In the genomic region with DNA sequence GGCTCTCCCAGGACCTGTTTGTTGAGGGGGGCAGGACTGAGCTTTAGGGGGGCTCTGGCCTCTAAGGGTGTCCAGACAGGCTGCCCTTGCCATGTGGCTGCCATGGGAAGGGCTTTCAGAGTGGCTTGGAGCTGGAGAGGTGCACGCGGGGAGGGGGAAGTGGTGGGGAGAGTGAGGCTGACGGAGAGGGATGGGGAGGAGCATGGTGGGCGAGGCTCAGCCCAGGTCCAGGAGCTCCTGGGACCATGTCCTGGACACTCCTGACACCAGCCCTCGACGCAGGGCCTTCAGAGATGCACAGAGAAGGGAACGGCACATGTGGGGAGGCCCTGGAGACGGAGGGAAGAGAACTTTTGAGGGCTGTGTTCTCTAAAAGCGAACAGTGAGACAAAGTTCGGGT, we compare ENCODE assay signal across 22 cellular contexts. TPM values are rescaled to one million over a fixed set of nuclear protein-coding genes. Genes with fewer than 3 reads are reported as not detected.
DNase-seq lines count a peak whose midpoint lies in the region; ATAC-seq and TF ChIP-seq lines count a peak whose summit lies in the region.
"Had no signal": no experiment of that assay in that cellular context is flagged by ENCODE, and none has a peak within 500 bp of the region (broad histone marks: within the 10 kb centered on the region; RNA-seq: fewer than 3 reads in every experiment).

No MANE protein-coding gene starts in this region.

- peak overlapping the region; percentile 47; the same call in 1 of the 2 replicates for H2AFZ ChIP-seq in GM23338
- H2AFZ ChIP-seq: neural progenitor cell had no signal

- H4K20me1 ChIP-seq in GM23338 (replicated peaks; ENCODE audit: insufficient read depth) = no peaks in the 10 kb centered on the region

- DNase-seq in GM23338 (ENCODE audit: low spot score) (no peak), lower lobe of right lung (no peak), tibial artery (no peak), NCI-H2227 treated with DMSO at 0.1 percent for 48 hours (lab: John Stamatoyannopoulos, UW) (no peak), AG20443 (ENCODE audit: low spot score) (no peak), ACHN (no peak)
- no peak for DNase-seq in activated T-helper 1 cell treated with anti-CD3 and anti-CD28 coated beads, Interleukin-12 subunit alpha, Interleukin-12 subunit beta, Interleukin-2, Interleukin-4 antibody, amounts not matched to agents 30 ng/mL and 10 ng/mL and 1 ng/mL, durations not matched to agents 14 hours and 24 hours and 36 hours (ENCODE audit: low spot score)
- DNase-seq: activated CD4-positive, alpha-beta memory T cell treated with anti-CD3 and anti-CD28 coated beads, Interleukin-2, amount 10 ng/mL, durations not matched to agents 7 days and 5 days; activated T-cell treated with anti-CD3 and anti-CD28 coated beads, Interleukin-2, amount 50 U/mL, for 72 hours; DMS79 treated with DMSO at 0.1 percent for 48 hours; effector CD4-positive, alpha-beta T cell; islet precursor cell; Karpas-422; NCI-H1417 treated with DMSO at 0.1 percent for 48 hours; NCI-H82 had no signal

- H3K9me2 ChIP-seq in GM23338 (ENCODE audit: insufficient read depth) = no peaks in the 10 kb centered on the region

- intact Hi-C loops in activated T-helper 1 cell treated with anti-CD3 and anti-CD28 coated beads, Interleukin-12 subunit alpha, Interleukin-12 subunit beta, Interleukin-2, Interleukin-4 antibody, amounts not matched to agents 30 ng/mL and 10 ng/mL and 1 ng/mL, durations not matched to agents 14 hours and 24 hours and 36 hours (cut with micrococcal nuclease) = loop anchor here (1.0 kb wide), 2 partner anchors 22 to 96 kb away; a partner anchor contains a TSS
- intact Hi-C loops in lower lobe of right lung (cut with DNase I) = no loop called here
- intact Hi-C loops in tibial artery (cut with DNase I; ENCODE audit: low total_unique reads) = no loop called here

- H3K9me3 Mint-ChIP-seq in GM23338 = no peaks in the 10 kb centered on the region
- no peaks in the 10 kb centered on the region for H3K9me3 Mint-ChIP-seq in activated T-helper 1 cell treated with anti-CD3 and anti-CD28 coated beads, Interleukin-12 subunit alpha, Interleukin-12 subunit beta, Interleukin-2, Interleukin-4 antibody, amounts not matched to agents 30 ng/mL and 10 ng/mL and 1 ng/mL, durations not matched to agents 14 hours and 24 hours and 36 hours
- H3K9me3 Mint-ChIP-seq: activated CD4-positive, alpha-beta memory T cell treated with anti-CD3 and anti-CD28 coated beads, Interleukin-2, amount 10 ng/mL, durations not matched to agents 7 days and 5 days; activated T-cell treated with anti-CD3 and anti-CD28 coated beads, Interleukin-2, amount 50 U/mL, for 72 hours; central memory CD8-positive, alpha-beta T cell; mesothelial cell of epicardium; neural progenitor cell had no signal

- H3K9me3 ChIP-seq in lower lobe of right lung = no peaks in the 10 kb centered on the region
- H3K9me3 ChIP-seq in tibial artery = no peaks in the 10 kb centered on the region
- H3K9me3 ChIP-seq: HAP-1 had no signal

- H3K27ac ChIP-seq in GM23338 (ENCODE audit: low read depth) (no peak overlapping the region), lower lobe of right lung (peak overlapping the region; percentile 93), tibial artery (peak overlapping the region; percentile 88 to 98)
- H3K27ac ChIP-seq: C4-2B, neural progenitor cell had no signal

- H3K36me3 ChIP-seq in GM23338 (ENCODE audit: insufficient read depth) = no peaks in the 10 kb centered on the region
- H3K36me3 ChIP-seq in lower lobe of right lung = no peaks in the 10 kb centered on the region
- no peaks in the 10 kb centered on the region for H3K36me3 ChIP-seq in tibial artery
- H3K36me3 ChIP-seq: HAP-1, neural progenitor cell had no signal

- H3K4me1 ChIP-seq in GM23338 (ENCODE audit: insufficient read depth) (peaks cover 24% of the 10 kb centered on the region), lower lobe of right lung (peaks cover 50% of the 10 kb centered on the region), tibial artery (peaks cover 11 to 88% (median 71%) of the 10 kb centered on the region in 4 donors)

- peaks cover 48% of the 10 kb centered on the region for H3K4me1 Mint-ChIP-seq in GM23338
- peaks cover 32% of the 10 kb centered on the region for H3K4me1 Mint-ChIP-seq in activated T-helper 1 cell treated with anti-CD3 and anti-CD28 coated beads, Interleukin-12 subunit alpha, Interleukin-12 subunit beta, Interleukin-2, Interleukin-4 antibody, amounts not matched to agents 30 ng/mL and 10 ng/mL and 1 ng/mL, durations not matched to agents 14 hours and 24 hours and 36 hours (ENCODE audit: low read depth)

- peaks cover 4% of the 10 kb centered on the region; the same call in 1 of the 2 replicates for H3F3A ChIP-seq in GM23338 (replicated peaks; ENCODE audit: low read depth)

- no peaks in the 10 kb centered on the region for H3K27me3 ChIP-seq in GM23338 (ENCODE audit: insufficient read depth)
- no peaks in the 10 kb centered on the region for H3K27me3 ChIP-seq in lower lobe of right lung (ENCODE audit: low read depth)
- no peaks in the 10 kb centered on the region for H3K27me3 ChIP-seq in tibial artery
- H3K27me3 ChIP-seq: neural progenitor cell had no signal

- no peak overlapping the region for H3K4me3 ChIP-seq in GM23338
- H3K4me3 ChIP-seq in lower lobe of right lung = peak overlapping the region; percentile 39
- H3K4me3 ChIP-seq in tibial artery = peak overlapping the region in 1 of 2 donors; percentile 6
- H3K4me3 ChIP-seq: HAP-1, neural progenitor cell had no signal

- no peak overlapping the region for H3K27ac Mint-ChIP-seq in GM23338
- H3K27ac Mint-ChIP-seq in activated T-helper 1 cell treated with anti-CD3 and anti-CD28 coated beads, Interleukin-12 subunit alpha, Interleukin-12 subunit beta, Interleukin-2, Interleukin-4 antibody, amounts not matched to agents 30 ng/mL and 10 ng/mL and 1 ng/mL, durations not matched to agents 14 hours and 24 hours and 36 hours = peak overlapping the region; percentile 50
- H3K27ac Mint-ChIP-seq: activated T-cell treated with anti-CD3 and anti-CD28 coated beads, Interleukin-2, amount 50 U/mL, for 72 hours had no signal

- no peak overlapping the region for H3K4me2 ChIP-seq in GM23338
- H3K4me2 ChIP-seq: neural progenitor cell had no signal

- no peak overlapping the region for H3K4me3 Mint-ChIP-seq in GM23338
- H3K4me3 Mint-ChIP-seq in activated T-helper 1 cell treated with anti-CD3 and anti-CD28 coated beads, Interleukin-12 subunit alpha, Interleukin-12 subunit beta, Interleukin-2, Interleukin-4 antibody, amounts not matched to agents 30 ng/mL and 10 ng/mL and 1 ng/mL, durations not matched to agents 14 hours and 24 hours and 36 hours = no peak overlapping the region
- H3K4me3 Mint-ChIP-seq: activated CD4-positive, alpha-beta memory T cell treated with anti-CD3 and anti-CD28 coated beads, Interleukin-2, amount 10 ng/mL, durations not matched to agents 7 days and 5 days; mesothelial cell of epicardium; neural progenitor cell had no signal

- H3K27me3 Mint-ChIP-seq in GM23338 (ENCODE audit: insufficient read depth, low read depth, poor library complexity) = peaks cover 11% of the 10 kb centered on the region
- peaks cover 2% of the 10 kb centered on the region for H3K27me3 Mint-ChIP-seq in activated T-helper 1 cell treated with anti-CD3 and anti-CD28 coated beads, Interleukin-12 subunit alpha, Interleukin-12 subunit beta, Interleukin-2, Interleukin-4 antibody, amounts not matched to agents 30 ng/mL and 10 ng/mL and 1 ng/mL, durations not matched to agents 14 hours and 24 hours and 36 hours (ENCODE audit: insufficient read depth)
- H3K27me3 Mint-ChIP-seq: activated CD4-positive, alpha-beta memory T cell treated with anti-CD3 and anti-CD28 coated beads, Interleukin-2, amount 10 ng/mL, durations not matched to agents 7 days and 5 days; central memory CD8-positive, alpha-beta T cell had no signal

- no peaks in the 10 kb centered on the region for H3K36me3 Mint-ChIP-seq in GM23338 (ENCODE audit: low read depth)
- H3K36me3 Mint-ChIP-seq in activated T-helper 1 cell treated with anti-CD3 and anti-CD28 coated beads, Interleukin-12 subunit alpha, Interleukin-12 subunit beta, Interleukin-2, Interleukin-4 antibody, amounts not matched to agents 30 ng/mL and 10 ng/mL and 1 ng/mL, durations not matched to agents 14 hours and 24 hours and 36 hours (ENCODE audit: low read depth) = no peaks in the 10 kb centered on the region
- H3K36me3 Mint-ChIP-seq: mesothelial cell of epicardium, neural progenitor cell had no signal

- in situ Hi-C loops in ACHN (cut with HindIII; ENCODE audit: low pct_ligation_motif_present, low pct_unique_long_range_greater_than_20kb, low sequenced_read_pairs) = no loop called here

- no peak for ATAC-seq in GM23338
- ATAC-seq in lower lobe of right lung = no peak
- ATAC-seq: SK-N-SH treated with all-trans-retinoic acid at 6 μM for 48 hours had no signal

- no peaks in the 10 kb centered on the region for H3K79me2 ChIP-seq in GM23338 (replicated peaks; ENCODE audit: insufficient read depth)

- no peak for TF ChIP-seq CTCF in GM23338 (conservative IDR thresholded peaks at IDR 0.05; ENCODE audit: low read depth in 2 of 2)
- no peak for TF ChIP-seq CTCF in lower lobe of right lung (IDR thresholded peaks at IDR 0.05)
- TF ChIP-seq CTCF in tibial artery (IDR thresholded peaks at IDR 0.05) = no peak

RNA-seq across cellular contexts. Expression of a gene that starts 2.4 kb away (rescaled TPM):
- total RNA-seq in GM23338 (2014; rRNA removed; shearing (Covaris generic)) = not detected in 2 replicates
- 0.17 TPM in 1 of 2 replicates, not detected in the other for polyA plus RNA-seq in GM23338 (2016; fragmentation: Nextera tagmentation; extraction: Ambion mirVana)
- total RNA-seq in activated T-helper 1 cell treated with anti-CD3 and anti-CD28 coated beads, Interleukin-12 subunit alpha, Interleukin-12 subunit beta, Interleukin-2, Interleukin-4 antibody, amounts not matched to agents 30 ng/mL and 10 ng/mL and 1 ng/mL, durations not matched to agents 14 hours and 24 hours and 36 hours = not detected in 2 replicates
- 11.9 TPM for total RNA-seq in lower lobe of right lung
- total RNA-seq: activated CD4-positive, alpha-beta memory T cell treated with anti-CD3 and anti-CD28 coated beads, Interleukin-2, amount 10 ng/mL, durations not matched to agents 7 days and 5 days; activated T-cell treated with anti-CD3 and anti-CD28 coated beads, Interleukin-2, amount 50 U/mL, for 72 hours; renal cortical epithelial cell had no signal

RNA-seq across cellular contexts. Expression of a gene that starts 5.7 kb away (rescaled TPM):
- not detected in 2 replicates for total RNA-seq in GM23338 (2014; rRNA removed; shearing (Covaris generic))
- polyA plus RNA-seq in GM23338 (2016; fragmentation: Nextera tagmentation; extraction: Ambion mirVana) = not detected in 2 replicates
- not detected in 2 replicates for total RNA-seq in activated T-helper 1 cell treated with anti-CD3 and anti-CD28 coated beads, Interleukin-12 subunit alpha, Interleukin-12 subunit beta, Interleukin-2, Interleukin-4 antibody, amounts not matched to agents 30 ng/mL and 10 ng/mL and 1 ng/mL, durations not matched to agents 14 hours and 24 hours and 36 hours
- total RNA-seq in lower lobe of right lung = 8.7 TPM
- total RNA-seq: activated CD4-positive, alpha-beta memory T cell treated with anti-CD3 and anti-CD28 coated beads, Interleukin-2, amount 10 ng/mL, durations not matched to agents 7 days and 5 days; activated T-cell treated with anti-CD3 and anti-CD28 coated beads, Interleukin-2, amount 50 U/mL, for 72 hours had no signal

RNA-seq across cellular contexts. Expression of a gene that starts 41.5 kb away (rescaled TPM):
- total RNA-seq in GM23338 (2014; rRNA removed; shearing (Covaris generic)) = not detected in 2 replicates
- polyA plus RNA-seq in GM23338 (2016; fragmentation: Nextera tagmentation; extraction: Ambion mirVana) = 0.15 TPM in 1 of 2 replicates, not detected in the other
- total RNA-seq in activated T-helper 1 cell treated with anti-CD3 and anti-CD28 coated beads, Interleukin-12 subunit alpha, Interleukin-12 subunit beta, Interleukin-2, Interleukin-4 antibody, amounts not matched to agents 30 ng/mL and 10 ng/mL and 1 ng/mL, durations not matched to agents 14 hours and 24 hours and 36 hours = not detected in 2 replicates
- total RNA-seq in lower lobe of right lung = not detected
- total RNA-seq: activated CD4-positive, alpha-beta memory T cell treated with anti-CD3 and anti-CD28 coated beads, Interleukin-2, amount 10 ng/mL, durations not matched to agents 7 days and 5 days; activated T-cell treated with anti-CD3 and anti-CD28 coated beads, Interleukin-2, amount 50 U/mL, for 72 hours; mesothelial cell of epicardium; renal cortical epithelial cell had no signal

RNA-seq across cellular contexts. Expression of a gene that starts 46.3 kb away (rescaled TPM):
- not detected in 2 replicates for total RNA-seq in GM23338 (2014; rRNA removed; shearing (Covaris generic))
- polyA plus RNA-seq in GM23338 (2016; fragmentation: Nextera tagmentation; extraction: Ambion mirVana) = not detected in 2 replicates
- total RNA-seq in activated T-helper 1 cell treated with anti-CD3 and anti-CD28 coated beads, Interleukin-12 subunit alpha, Interleukin-12 subunit beta, Interleukin-2, Interleukin-4 antibody, amounts not matched to agents 30 ng/mL and 10 ng/mL and 1 ng/mL, durations not matched to agents 14 hours and 24 hours and 36 hours = not detected in 2 replicates
- not detected for total RNA-seq in lower lobe of right lung
- total RNA-seq: activated CD4-positive, alpha-beta memory T cell treated with anti-CD3 and anti-CD28 coated beads, Interleukin-2, amount 10 ng/mL, durations not matched to agents 7 days and 5 days; activated T-cell treated with anti-CD3 and anti-CD28 coated beads, Interleukin-2, amount 50 U/mL, for 72 hours; mesothelial cell of epicardium; renal cortical epithelial cell had no signal

Comparison
In these comparisons a context has a peak if more than half of its experiments do, and no peak if none do; other contexts are left out.
1. RNA of a gene that starts 2.4 kb away (total RNA-seq): 11.9 TPM in lower lobe of right lung (single experiment); not detected in GM23338 and not detected in activated T-helper 1 cell treated with anti-CD3 and anti-CD28 coated beads, Interleukin-12 subunit alpha, Interleukin-12 subunit beta, Interleukin-2, Interleukin-4 antibody, amounts not matched to agents 30 ng/mL and 10 ng/mL and 1 ng/mL, durations not matched to agents 14 hours and 24 hours and 36 hours; every median in the first group is over 10 times any median in the second.